ENCODE assay signal across 9 cellular contexts in the genomic region with DNA sequence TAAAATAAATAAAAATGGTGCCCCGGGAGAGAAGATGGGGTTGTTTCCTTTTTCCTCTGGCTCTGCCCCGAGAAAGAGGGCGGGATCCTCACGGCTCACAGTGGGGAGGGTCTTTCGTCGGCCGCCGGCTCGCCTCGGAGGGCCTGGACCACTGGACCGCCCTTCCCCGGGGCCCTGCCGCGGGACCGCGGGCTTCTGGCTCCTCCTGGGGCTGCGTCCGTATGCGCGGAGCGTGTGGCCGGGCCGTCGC. TPM values are rescaled to one million over a fixed set of nuclear protein-coding genes. Genes with fewer than 3 reads are reported as not detected.
A peak's percentile ranks its signal among the peaks of the same experiment; 100 is the strongest.
DNase-seq lines count a peak whose midpoint lies in the region; FAIRE-seq and TF ChIP-seq lines count a peak whose summit lies in the region.
"Had no signal": no experiment of that assay in that cellular context is flagged by ENCODE, and none has a peak within 500 bp of the region (broad histone marks: within the 10 kb centered on the region; RNA-seq: fewer than 3 reads in every experiment).

No MANE protein-coding gene starts in this region.

- POLR2A ChIA-PET in H1 (lab: Charles Lee; ENCODE audit: partially characterized antibody), result interaction anchor here (1.2 to 3.6 kb wide), 11 partner anchors 12 to 116 kb away, joined by 3 to 68 read pairs (median 11); partner anchors contain the start of gene TRA2A

- H3K4me1 Mint-ChIP-seq in activated T-cell treated with anti-CD3 and anti-CD28 coated beads, Interleukin-2, amount 50 U/mL, for 24 hours (ENCODE audit: low read depth), result peaks cover 30% of the 10 kb centered on the region

- H3K9ac ChIP-seq in H1 (replicated peaks in 1 of 4; ENCODE audit: extremely low read depth in 1 of 4, low read depth in 3 of 4, low read length in 3 of 4), result peak overlapping the region; percentile 93 to 98 (median 96)
- H3K9ac ChIP-seq in skeletal muscle satellite cell (ENCODE audit: low read depth, low read length), result peak overlapping the region; percentile 81

- no peak overlapping the region for H3K27ac Mint-ChIP-seq in activated T-cell treated with anti-CD3 and anti-CD28 coated beads, Interleukin-2, amount 50 U/mL, for 24 hours
- H3K27ac Mint-ChIP-seq: activated naive CD8-positive, alpha-beta T cell had no signal

- no peak overlapping the region for H2BK120ac ChIP-seq in H1 (replicated peaks; ENCODE audit: low read depth, low read length)

- H3K79me2 ChIP-seq in H1 (ENCODE audit: control insufficient read depth in 1 of 2, insufficient read depth in 2 of 2, low read length in 2 of 2), result peaks cover 10 to 76% of the 10 kb centered on the region in 2 experiments

- H3K4me2 ChIP-seq in H1 (ENCODE audit: insufficient read depth in 1 of 2, low read depth in 2 of 2, low read length in 2 of 2), result peak overlapping the region; percentile 90 to 93
- H3K4me2 ChIP-seq in skeletal muscle satellite cell (ENCODE audit: low read length), result peak overlapping the region; percentile 98

- H3K4me1 ChIP-seq in H1 (replicated peaks in 1 of 4; ENCODE audit: control insufficient read depth in 3 of 4, insufficient read depth in 4 of 4, low read length in 3 of 4) (peaks cover 0 to 8% (median 4%) of the 10 kb centered on the region in 4 experiments; a peak in 2 of 7 replicates), skeletal muscle satellite cell (ENCODE audit: control insufficient read depth, insufficient read depth, low read length) (peaks cover 21% of the 10 kb centered on the region)

- peak overlapping the region; percentile 99 for H4K5ac ChIP-seq in H1 (ENCODE audit: insufficient read length, low read depth, low read length)

- peak overlapping the region; percentile 96 for H3K56ac ChIP-seq in H1 (replicated peaks; ENCODE audit: insufficient read length, low read depth, low read length)

- H3K36me3 ChIP-seq in H1 (ENCODE audit: control insufficient read depth in 2 of 4, insufficient read depth in 4 of 4, low read length in 3 of 4) (no peaks in the 10 kb centered on the region; a peak in 3 of 8 replicates), skeletal muscle satellite cell (ENCODE audit: insufficient read depth, low read length) (no peaks in the 10 kb centered on the region)

- H3K36me3 Mint-ChIP-seq in activated T-cell treated with anti-CD3 and anti-CD28 coated beads, Interleukin-2, amount 50 U/mL, for 24 hours (ENCODE audit: low read depth), result no peaks in the 10 kb centered on the region
- H3K36me3 Mint-ChIP-seq: activated naive CD8-positive, alpha-beta T cell had no signal

- TF ChIP-seq EP300 in H1 (IDR thresholded peaks at IDR 0.05; ENCODE audit: borderline replicate concordance in 1 of 2, low read depth in 2 of 2, low read length in 2 of 2), result no peak

- WGBS in H1 (ENCODE audit: extremely low coverage in 1 of 2, insufficient coverage in 1 of 2, insufficient read length in 1 of 2, insufficient replicate concordance in 2 of 2, low coverage in 1 of 2, low lambda C conversion rate in 2 of 2, missing lambda C conversion rate in 1 of 2), 2 experiments, result 2% methylated on average over 24 of the region's 24 CpGs; no CpG with 5 or more reads in 1 of the 2 experiments
- 1 to 2% methylated on average over 14 to 24 of the region's 24 CpGs for WGBS in lower leg skin, 2 donors

- H2AFZ ChIP-seq in H1 (ENCODE audit: low read length), result no peak overlapping the region

- peak overlapping the region; percentile 100 for H4K8ac ChIP-seq in H1 (ENCODE audit: extremely low read depth, insufficient read depth, low read length)

- CTCF ChIA-PET in H1 (lab: Charles Lee; ENCODE audit: partially characterized antibody), result no interaction called here

- no peaks in the 10 kb centered on the region for H3K79me1 ChIP-seq in H1 (ENCODE audit: low read depth, low read length)

- H2BK20ac ChIP-seq in H1 (ENCODE audit: low read length), result no peak overlapping the region

- 0 out of 2 replicates have a peak overlapping the region, but pooled peaks have one; percentile 73 for H2BK12ac ChIP-seq in H1 (ENCODE audit: low read depth, low read length)

- H2AK5ac ChIP-seq in H1 (ENCODE audit: low read depth, low read length), result no peak overlapping the region

- no peaks in the 10 kb centered on the region for H3K27me3 ChIP-seq in H1 (replicated peaks in 1 of 4; ENCODE audit: control insufficient read depth in 3 of 4, extremely low read depth in 1 of 4, insufficient read depth in 3 of 4, low read length in 3 of 4)
- peaks cover 44% of the 10 kb centered on the region for H3K27me3 ChIP-seq in skeletal muscle satellite cell (ENCODE audit: control insufficient read depth, insufficient read depth, low read length)

- H3K9me3 ChIP-seq in H1 (ENCODE audit: insufficient read depth in 2 of 2, low read depth in 1 of 2, low read length in 1 of 2) (no peaks in the 10 kb centered on the region), skeletal muscle satellite cell (replicated peaks; ENCODE audit: low read length) (no peaks in the 10 kb centered on the region)

- intact Hi-C loops in lower leg skin (cut with DNase I; ENCODE audit: low total_unique reads), result no loop called here

- peaks cover 67% of the 10 kb centered on the region for H3K27me3 Mint-ChIP-seq in activated T-cell treated with anti-CD3 and anti-CD28 coated beads, Interleukin-2, amount 50 U/mL, for 24 hours

- no peaks in the 10 kb centered on the region for H3K9me3 Mint-ChIP-seq in activated T-cell treated with anti-CD3 and anti-CD28 coated beads, Interleukin-2, amount 50 U/mL, for 24 hours

- peak overlapping the region; percentile 96 for H3K27ac ChIP-seq in H1 (ENCODE audit: low read depth, low read length)

- peak overlapping the region; percentile 97 for H4K91ac ChIP-seq in H1 (replicated peaks; ENCODE audit: insufficient read length, low read length)

- TF ChIP-seq CTCF in H1 (IDR thresholded peaks at IDR 0.05; ENCODE audit: control extremely low read depth in 1 of 3, insufficient read depth in 1 of 3, low read depth in 1 of 3, low read length in 3 of 3), result no peak
- no peak for TF ChIP-seq CTCF in lower leg skin (IDR thresholded peaks at IDR 0.05)

- FAIRE-seq in H1 (lab: Jason Lieb, UNC), result no peak

- peak overlapping the region; percentile 90 for H3K4ac ChIP-seq in H1 (replicated peaks; ENCODE audit: insufficient read length, low read depth, low read length)

- H4K20me1 ChIP-seq in H1 (replicated peaks in 1 of 2; ENCODE audit: control insufficient read depth in 1 of 2, insufficient read depth in 2 of 2, low read length in 2 of 2), result peaks cover 0 to 2% of the 10 kb centered on the region in 2 experiments

- H3K4me3 ChIP-seq in H1 (ENCODE audit: extremely low read depth in 1 of 4, insufficient read depth in 2 of 4, low read depth in 3 of 4, low read length in 4 of 4), result peak overlapping the region; percentile 73 to 95 (median 80)
- peak overlapping the region; percentile 80 for H3K4me3 ChIP-seq in skeletal muscle satellite cell (ENCODE audit: low read length)
- no peak overlapping the region for H3K4me3 ChIP-seq in lower leg skin (ENCODE audit: low read depth, poor library complexity, severe bottlenecking)

- TF ChIP-seq RAD21 in H1 (IDR thresholded peaks at IDR 0.05 in 1 of 2, conservative IDR thresholded peaks at IDR 0.05 in 1 of 2; ENCODE audit: low read depth in 2 of 2, low read length in 2 of 2), result no peak

- H3K23me2 ChIP-seq in H1 (ENCODE audit: low read depth, low read length), result peaks cover 5% of the 10 kb centered on the region; the same call in 1 of the 2 replicates

- H3K14ac ChIP-seq in H1 (ENCODE audit: insufficient read length), result no peak overlapping the region

- H3K18ac ChIP-seq in H1 (ENCODE audit: extremely low read depth, low read length), result peak overlapping the region; percentile 99

- no peak overlapping the region for H2BK15ac ChIP-seq in H1 (ENCODE audit: low read length)

- no peak for TF ChIP-seq POLR2A in H1 (IDR thresholded peaks at IDR 0.05; ENCODE audit: control extremely low read depth in 1 of 2, low read depth in 2 of 2, low read length in 2 of 2)
- TF ChIP-seq POLR2A in lower leg skin (IDR thresholded peaks at IDR 0.05), result no peak

- peak overlapping the region; percentile 98 for H2BK5ac ChIP-seq in H1 (ENCODE audit: low read depth, low read length)

- no peak overlapping the region for H3K23ac ChIP-seq in H1 (ENCODE audit: insufficient read length)

- peak; percentile 38 for DNase-seq in activated T-cell treated with anti-CD3 and anti-CD28 coated beads, Interleukin-2, amount 50 U/mL, for 24 hours
- DNase-seq in activated T-cell treated with anti-CD3 and anti-CD28 coated beads, Interleukin-2, amount 50 U/mL, for 1 hour, result no peak
- DNase-seq in NCI-H1105 (lab: John Stamatoyannopoulos, UW) (peak; percentile 77), H1 (ENCODE audit: low read depth in 1 of 2, low spot score in 2 of 2) (no peak), lower leg skin (ENCODE audit: low spot score in 2 of 2) (no peak), amniotic stem cell (lab: John Stamatoyannopoulos, UW) (no peak), SK-N-DZ (ENCODE audit: low spot score) (no peak)

- H3K4me3 Mint-ChIP-seq in activated T-cell treated with anti-CD3 and anti-CD28 coated beads, Interleukin-2, amount 50 U/mL, for 24 hours, result peak overlapping the region; percentile 58

RNA-seq across cellular contexts. Expression of gene IGF2BP3, which starts 3.5 kb away (rescaled TPM):
- 190 and 193 TPM in 2 replicates for total RNA-seq in H1 (2021; fragmentation: NEBNext Ultra II Directional; extraction: Animal tissue kit (Norgen Biotek cat#: 25700))
- polyA plus RNA-seq in H1 (2011; rRNA removed), result 66.3 and 94.6 TPM in 2 replicates
- polyA plus RNA-seq in H1 (2011; cell fraction: cytosol; rRNA removed), result 104 TPM
- 157 TPM for polyA plus RNA-seq in H1 (2011; cell fraction: nucleus; rRNA removed)
- 85.0 to 196 TPM (median 117 TPM) in 4 replicates for polyA plus RNA-seq in H1 (2012, experiment 1 of 2)
- 5.9 TPM for polyA plus RNA-seq in H1 (2012, experiment 2 of 2)
- 133 TPM for polyA plus RNA-seq in H1 (2013, experiment 1 of 2)
- polyA plus RNA-seq in H1 (2013, experiment 2 of 2), result 122 TPM
- 185 and 189 TPM in 2 replicates for polyA minus RNA-seq in H1 (2011; rRNA and poly(A)+ RNA removed)
- 145 TPM for polyA minus RNA-seq in H1 (2011; cell fraction: cytosol; rRNA and poly(A)+ RNA removed)
- 247 TPM for polyA minus RNA-seq in H1 (2011; cell fraction: nucleus; rRNA and poly(A)+ RNA removed)
- 33.2 and 58.8 TPM in 2 replicates for total RNA-seq in skeletal muscle satellite cell (2012; rRNA removed)
- under 1 TPM in 1 of 4 donors, not detected in 3; 0.15 TPM for total RNA-seq in lower leg skin
- 43.5 and 58.0 TPM in 2 replicates for polyA plus RNA-seq in SK-N-DZ (2014; cell fraction: cytosol; rRNA removed)
- 66.2 and 102 TPM in 2 replicates for polyA plus RNA-seq in SK-N-DZ (2014; cell fraction: nucleus; rRNA removed)

RNA-seq across cellular contexts. Expression of gene TRA2A, which starts 58.0 kb away (rescaled TPM):
- total RNA-seq in H1 (2021; fragmentation: NEBNext Ultra II Directional; extraction: Animal tissue kit (Norgen Biotek cat#: 25700)), result 122 and 125 TPM in 2 replicates
- polyA plus RNA-seq in H1 (2011; rRNA removed), result 54.4 and 116 TPM in 2 replicates
- 69.8 TPM for polyA plus RNA-seq in H1 (2011; cell fraction: cytosol; rRNA removed)
- 38.2 TPM for polyA plus RNA-seq in H1 (2011; cell fraction: nucleus; rRNA removed)
- 80.3 to 93.1 TPM (median 84.8 TPM) in 4 replicates for polyA plus RNA-seq in H1 (2012, experiment 1 of 2)
- polyA plus RNA-seq in H1 (2012, experiment 2 of 2), result 11.4 TPM
- polyA plus RNA-seq in H1 (2013, experiment 1 of 2), result 75.1 TPM
- polyA plus RNA-seq in H1 (2013, experiment 2 of 2), result 77.3 TPM
- polyA minus RNA-seq in H1 (2011; rRNA and poly(A)+ RNA removed), result 77.5 and 105 TPM in 2 replicates
- 84.0 TPM for polyA minus RNA-seq in H1 (2011; cell fraction: cytosol; rRNA and poly(A)+ RNA removed)
- 87.1 TPM for polyA minus RNA-seq in H1 (2011; cell fraction: nucleus; rRNA and poly(A)+ RNA removed)
- total RNA-seq in skeletal muscle satellite cell (2012; rRNA removed), result 22.1 and 39.5 TPM in 2 replicates
- 10 to 100 TPM; 24.6 to 37.9 (median 29.5) TPM for total RNA-seq in lower leg skin
- polyA plus RNA-seq in SK-N-DZ (2014; cell fraction: cytosol; rRNA removed), result 26.6 and 27.8 TPM in 2 replicates
- 60.7 and 204 TPM in 2 replicates for polyA plus RNA-seq in SK-N-DZ (2014; cell fraction: nucleus; rRNA removed)

Comparison
In these comparisons a context has a peak if more than half of its experiments do, and no peak if none do; other contexts are left out.
1. DNase-seq: peak in activated T-cell treated with anti-CD3 and anti-CD28 coated beads, Interleukin-2, amount 50 U/mL, for 24 hours (single experiment) and NCI-H1105 (single experiment); none in activated T-cell treated with anti-CD3 and anti-CD28 coated beads, Interleukin-2, amount 50 U/mL, for 1 hour (single experiment), H1 (0 of 2), lower leg skin (0 of 2), amniotic stem cell (single experiment) and SK-N-DZ (single experiment).
2. RNA of gene IGF2BP3, which starts 3.5 kb away (total RNA-seq): 190 to 193 TPM in H1; 0.15 TPM in lower leg skin; every median in the first group is over 100 times any median in the second.